ENCODE assay signal across 1 cellular context in genomic region chr20:51481311-51481997, GRCh38.
TF ChIP-seq lines count a peak whose summit lies in the region.

No MANE protein-coding gene starts in this region.

TF ChIP-seq in IMR-90, 13 proteins besides CTCF, POLR2A, EP300 and RAD21 (continued from another document):
- TF ChIP-seq BHLHE40 (IDR thresholded peaks at IDR 0.05; ENCODE audit: low read depth, low read length) (no peak), MAZ (IDR thresholded peaks at IDR 0.05; ENCODE audit: borderline replicate concordance, low read depth, low read length) (no peak), CEBPB (IDR thresholded peaks at IDR 0.05; ENCODE audit: low read depth, low read length) (no peak), RCOR1 (IDR thresholded peaks at IDR 0.05; ENCODE audit: insufficient replicate concordance, low read length) (no peak), MAFK (IDR thresholded peaks at IDR 0.05; ENCODE audit: low read depth, low read length) (no peak)
